In genomic region chr6:110877569-110877968, GRCh38 we compare ENCODE assay signal across 8 cellular contexts. TPM values are rescaled to one million over a fixed set of nuclear protein-coding genes. Genes with fewer than 3 reads are reported as not detected.
DNase-seq lines count a peak whose midpoint lies in the region; ATAC-seq and TF ChIP-seq lines count a peak whose summit lies in the region.

No MANE protein-coding gene starts in this region.

- whole genome bisulfite sequencing in ectodermal cell, 2 experiments = 29 to 36% methylated on average over 1 to 2 of the region's 2 CpGs

- peaks cover 34 to 66% (median 55%) of the 10 kb centered on the region in 4 donors for H3K4me1 Mint-ChIP-seq in CD4-positive, CD25-positive, alpha-beta regulatory T cell
- H3K4me1 Mint-ChIP-seq in neural crest cell = peaks cover 59% of the 10 kb centered on the region

- H3K36me3 Mint-ChIP-seq in CD4-positive, CD25-positive, alpha-beta regulatory T cell = no peaks in the 10 kb centered on the region
- peaks cover 2% of the 10 kb centered on the region for H3K36me3 Mint-ChIP-seq in neural crest cell (ENCODE audit: low read depth)

- peak overlapping the region; percentile 88 for H3K27ac ChIP-seq in CD4-positive, CD25-positive, alpha-beta regulatory T cell (ENCODE audit: insufficient read depth, low read length, poor library complexity, severe bottlenecking)
- no peak overlapping the region for H3K27ac ChIP-seq in ectodermal cell (ENCODE audit: insufficient read depth, low read depth, low read length, poor library complexity, severe bottlenecking)

- no peak for TF ChIP-seq CTCF in NB4 (IDR thresholded peaks at IDR 0.05; ENCODE audit: low read depth, low read length)
- no peak for TF ChIP-seq CTCF in neural crest cell (conservative IDR thresholded peaks at IDR 0.05)

- no peaks in the 10 kb centered on the region for H3K36me3 ChIP-seq in CD4-positive, CD25-positive, alpha-beta regulatory T cell (ENCODE audit: control insufficient read depth, insufficient read depth, low read length)
- H3K36me3 ChIP-seq in ectodermal cell (ENCODE audit: control insufficient read depth, insufficient read depth, low read length) = no peaks in the 10 kb centered on the region

- H3K4me3 Mint-ChIP-seq in CD4-positive, CD25-positive, alpha-beta regulatory T cell = peak overlapping the region; percentile 97 to 99 (median 98)
- peak overlapping the region; percentile 97 for H3K4me3 Mint-ChIP-seq in neural crest cell

- DNase-seq in CD4-positive, CD25-positive, alpha-beta regulatory T cell = no peak
- DNase-seq in NB4 (ENCODE audit: low read depth) (no peak), neural crest cell (ENCODE audit: low read depth, low spot score) (no peak), middle frontal gyrus (ENCODE audit: extremely low spot score, low spot score) (no peak)
- no peak for DNase-seq in central memory CD4-positive, alpha-beta T cell

- H3K9me3 ChIP-seq in CD4-positive, CD25-positive, alpha-beta regulatory T cell (ENCODE audit: control insufficient read depth in 2 of 2, low read length in 2 of 2) = no peaks in the 10 kb centered on the region
- no peaks in the 10 kb centered on the region for H3K9me3 ChIP-seq in ectodermal cell (ENCODE audit: control insufficient read depth, low read length)

- no peaks in the 10 kb centered on the region for H3K27me3 Mint-ChIP-seq in CD4-positive, CD25-positive, alpha-beta regulatory T cell
- peaks cover 2% of the 10 kb centered on the region for H3K27me3 Mint-ChIP-seq in neural crest cell (ENCODE audit: low read depth)

- H3K4me1 ChIP-seq in CD4-positive, CD25-positive, alpha-beta regulatory T cell (ENCODE audit: control insufficient read depth, insufficient read depth, low read length, poor library complexity, severe bottlenecking) = peaks cover 73% of the 10 kb centered on the region
- H3K4me1 ChIP-seq in ectodermal cell (ENCODE audit: control insufficient read depth, insufficient read depth, low read length) = peaks cover 18% of the 10 kb centered on the region

- no peak for TF ChIP-seq POLR2A in NB4 (IDR thresholded peaks at IDR 0.05; ENCODE audit: extremely low read depth, insufficient read length)

- H3K27me3 ChIP-seq in CD4-positive, CD25-positive, alpha-beta regulatory T cell (ENCODE audit: control insufficient read depth, insufficient read depth, low read length) = no peaks in the 10 kb centered on the region
- H3K27me3 ChIP-seq in ectodermal cell (ENCODE audit: control insufficient read depth, insufficient read depth, low read length, poor library complexity, severe bottlenecking) = no peaks in the 10 kb centered on the region

- no peak for ATAC-seq in CD4-positive, CD25-positive, alpha-beta regulatory T cell (ENCODE audit: low read depth in 2 of 2)
- no peak for ATAC-seq in HG02623 (IDR thresholded peaks at IDR 0.05; ENCODE audit: unreplicated experiment)
- ATAC-seq in HG03469 (IDR thresholded peaks at IDR 0.05; ENCODE audit: unreplicated experiment) = no peak

- H3K4me3 ChIP-seq in CD4-positive, CD25-positive, alpha-beta regulatory T cell (ENCODE audit: low read depth, low read length) = peak overlapping the region; percentile 99
- H3K4me3 ChIP-seq in NB4 (ENCODE audit: low read depth, low read length) (peak overlapping the region; percentile 77), ectodermal cell (ENCODE audit: insufficient read depth, low read depth, low read length) (peak overlapping the region; percentile 99)

- H3K27ac Mint-ChIP-seq in CD4-positive, CD25-positive, alpha-beta regulatory T cell = peak overlapping the region; percentile 77 to 95 (median 93)
- H3K27ac Mint-ChIP-seq in neural crest cell (ENCODE audit: unreplicated experiment) = no peak overlapping the region

- peaks cover 0 to 1% (median 0%) of the 10 kb centered on the region in 7 donors for H3K9me3 Mint-ChIP-seq in CD4-positive, CD25-positive, alpha-beta regulatory T cell
- no peaks in the 10 kb centered on the region for H3K9me3 Mint-ChIP-seq in neural crest cell

RNA-seq across cellular contexts. Expression of gene AMD1, which starts 3.0 kb away (rescaled TPM):
- total RNA-seq in CD4-positive, CD25-positive, alpha-beta regulatory T cell = 133 TPM
- 10 to 100 TPM; 60.6 to 64.4 (median 62.7) TPM for polyA plus RNA-seq in CD4-positive, CD25-positive, alpha-beta regulatory T cell
- 84.1 TPM for polyA plus RNA-seq in ectodermal cell (2013, experiment 1 of 4)
- 82.8 TPM for polyA plus RNA-seq in ectodermal cell (2013, experiment 2 of 4)
- 63.2 TPM for polyA plus RNA-seq in ectodermal cell (2013, experiment 3 of 4)
- polyA plus RNA-seq in ectodermal cell (2013, experiment 4 of 4) = 67.5 TPM
- total RNA-seq in neural crest cell = 92.7 and 92.8 TPM in 2 replicates
